ENCODE assay signal across 8 cellular contexts in genomic region chr7:100897111-100897608, GRCh38. TPM values are rescaled to one million over a fixed set of nuclear protein-coding genes. Genes with fewer than 3 reads are reported as not detected.
A peak's percentile ranks its signal among the peaks of the same experiment; 100 is the strongest.
DNase-seq lines count a peak whose midpoint lies in the region; ATAC-seq and TF ChIP-seq lines count a peak whose summit lies in the region.

No MANE protein-coding gene starts in this region.

- no peak overlapping the region for H3K9ac ChIP-seq in MM.1S (ENCODE audit: low read length)

- H3K36me3 Mint-ChIP-seq in CD8-positive, alpha-beta memory T cell, result no peaks in the 10 kb centered on the region

- peaks cover 3% of the 10 kb centered on the region; the same call in 1 of the 2 replicates for H3F3A ChIP-seq in MM.1S (ENCODE audit: insufficient read depth, low read length)

- no peaks in the 10 kb centered on the region for H3K79me2 ChIP-seq in MM.1S (ENCODE audit: low read length)

- H4K20me1 ChIP-seq in MM.1S (ENCODE audit: insufficient read depth, low read length), result no peaks in the 10 kb centered on the region

- peak in 4 of 5 donors; percentile 33 to 62 (median 42) for DNase-seq in CD8-positive, alpha-beta memory T cell
- DNase-seq in MM.1S (no peak), activated T-cell treated with anti-CD3 and anti-CD28 coated beads for 4 hours (peak; percentile 64), fibroblast of mammary gland (ENCODE audit: low read depth) (no peak)

- peak overlapping the region in 6 of 7 donors; percentile 38 to 71 (median 66) for H3K4me3 Mint-ChIP-seq in CD8-positive, alpha-beta memory T cell

- H3K27me3 Mint-ChIP-seq in CD8-positive, alpha-beta memory T cell, result peaks cover 34 to 50% of the 10 kb centered on the region in 2 donors

- H2AFZ ChIP-seq in MM.1S (ENCODE audit: low read length) (no peak overlapping the region), neuron (ENCODE audit: low read depth, low read length) (no peak overlapping the region)

- peaks cover 23% of the 10 kb centered on the region for H3K27me3 ChIP-seq in CD8-positive, alpha-beta memory T cell (ENCODE audit: insufficient read depth, low read length, poor library complexity, severe bottlenecking)
- H3K27me3 ChIP-seq in MM.1S (replicated peaks; ENCODE audit: insufficient read depth, low read length) (peaks cover 62% of the 10 kb centered on the region), neuron (ENCODE audit: insufficient read depth, low read length) (peaks cover 14% of the 10 kb centered on the region)

- H3K36me3 ChIP-seq in CD8-positive, alpha-beta memory T cell (ENCODE audit: insufficient read depth, low read length), result no peaks in the 10 kb centered on the region
- no peaks in the 10 kb centered on the region for H3K36me3 ChIP-seq in MM.1S (replicated peaks; ENCODE audit: insufficient read depth, low read length)
- no peaks in the 10 kb centered on the region for H3K36me3 ChIP-seq in neuron (ENCODE audit: insufficient read depth, low read length)

- H3K27ac ChIP-seq in CD8-positive, alpha-beta memory T cell (ENCODE audit: low read depth, low read length), result no peak overlapping the region
- H3K27ac ChIP-seq in MM.1S (ENCODE audit: low read length), result no peak overlapping the region

- H3K4me1 ChIP-seq in CD8-positive, alpha-beta memory T cell (ENCODE audit: insufficient read depth, low read length), result peaks cover 15% of the 10 kb centered on the region
- peaks cover 4% of the 10 kb centered on the region for H3K4me1 ChIP-seq in MM.1S (ENCODE audit: low read length)
- peaks cover 14% of the 10 kb centered on the region for H3K4me1 ChIP-seq in neuron (ENCODE audit: insufficient read depth, low read length)

- TF ChIP-seq CTCF in MM.1S (IDR thresholded peaks at IDR 0.05; ENCODE audit: low read length) (peak; percentile 62), fibroblast of mammary gland (conservative IDR thresholded peaks at IDR 0.05; ENCODE audit: control insufficient read depth, insufficient read depth, low read depth, low read length) (peak; percentile 38)

- no peak overlapping the region for H3K4me3 ChIP-seq in CD8-positive, alpha-beta memory T cell (ENCODE audit: low read length)
- no peak overlapping the region for H3K4me3 ChIP-seq in MM.1S (ENCODE audit: low read length)
- H3K4me3 ChIP-seq in fibroblast of mammary gland (ENCODE audit: control insufficient read depth, low read depth, low read length), result no peak overlapping the region
- H3K4me3 ChIP-seq in neuron (ENCODE audit: low read length), result peak overlapping the region; percentile 36

- H3K9me3 ChIP-seq in CD8-positive, alpha-beta memory T cell (ENCODE audit: low read length), result no peaks in the 10 kb centered on the region
- H3K9me3 ChIP-seq in MM.1S (replicated peaks; ENCODE audit: insufficient read depth, low read length), result no peaks in the 10 kb centered on the region
- H3K9me3 ChIP-seq in neuron (ENCODE audit: low read length), result no peaks in the 10 kb centered on the region

- no peaks in the 10 kb centered on the region for H3K9me2 ChIP-seq in MM.1S (replicated peaks; ENCODE audit: insufficient read depth, low read length)

- ATAC-seq in GM21367 (IDR thresholded peaks at IDR 0.05; ENCODE audit: unreplicated experiment) (no peak), GM19397 (IDR thresholded peaks at IDR 0.05; ENCODE audit: unreplicated experiment) (no peak), HG03378 (IDR thresholded peaks at IDR 0.05; ENCODE audit: unreplicated experiment) (no peak)

- CTCF ChIA-PET in CD8-positive, alpha-beta memory T cell (lab: Charles Lee), result interaction anchor here (0.6 to 2.6 kb wide), 2 partner anchors 161 to 180 kb away, joined by 3 to 13 read pairs; no protein-coding TSS in a partner anchor

- H3K9me3 Mint-ChIP-seq in CD8-positive, alpha-beta memory T cell, result no peaks in the 10 kb centered on the region

- peaks cover 7 to 15% (median 8%) of the 10 kb centered on the region in 3 donors for H3K4me1 Mint-ChIP-seq in CD8-positive, alpha-beta memory T cell

- H3K27ac Mint-ChIP-seq in CD8-positive, alpha-beta memory T cell, result peak overlapping the region in 2 of 8 donors; percentile 9 to 56

- POLR2A ChIA-PET in CD8-positive, alpha-beta memory T cell (lab: Charles Lee), result no interaction called here

- peak overlapping the region; percentile 52; the same call in 1 of the 2 replicates for H3K4me2 ChIP-seq in MM.1S (ENCODE audit: low read depth, low read length)

RNA-seq across cellular contexts. Expression of gene ACHE, which starts 1.5 kb away (rescaled TPM):
- under 1 TPM in 1 of 2 experiments, not detected in 1; 0.20 TPM for total RNA-seq in CD8-positive, alpha-beta memory T cell
- polyA plus RNA-seq in CD8-positive, alpha-beta memory T cell, result 0.30 TPM

RNA-seq across cellular contexts. Expression of gene UFSP1, which starts 7.6 kb away (rescaled TPM):
- total RNA-seq in CD8-positive, alpha-beta memory T cell, result 1 to 10 TPM; 3.1 to 4.0 TPM
- 2.1 TPM for polyA plus RNA-seq in CD8-positive, alpha-beta memory T cell

RNA-seq across cellular contexts. Expression of gene SRRT, which starts 22.3 kb away (rescaled TPM):
- total RNA-seq in CD8-positive, alpha-beta memory T cell, result 100 to 1,000 TPM; 285 to 290 TPM
- polyA plus RNA-seq in CD8-positive, alpha-beta memory T cell, result 90.7 TPM

RNA-seq across cellular contexts. Expression of gene TRIP6, which starts 30.0 kb away (rescaled TPM):
- 10 to 100 TPM; 36.8 to 37.7 TPM for total RNA-seq in CD8-positive, alpha-beta memory T cell
- polyA plus RNA-seq in CD8-positive, alpha-beta memory T cell, result 2.0 TPM

RNA-seq across cellular contexts. Expression of gene SLC12A9, which starts 44.6 kb away (rescaled TPM):
- 10 to 100 TPM; 24.7 to 29.1 TPM for total RNA-seq in CD8-positive, alpha-beta memory T cell
- polyA plus RNA-seq in CD8-positive, alpha-beta memory T cell, result 9.5 TPM

Comparison
In these comparisons a context has a peak if more than half of its experiments do, and no peak if none do; other contexts are left out.
1. DNase-seq: peak in CD8-positive, alpha-beta memory T cell (4 of 5) and activated T-cell treated with anti-CD3 and anti-CD28 coated beads for 4 hours (single experiment); none in MM.1S (single experiment) and fibroblast of mammary gland (single experiment).